Comparison of ENCODE assay signal across 8 cellular contexts in genomic region chr1:9539165-9539828, GRCh38. TPM values are rescaled to one million over a fixed set of nuclear protein-coding genes. Genes with fewer than 3 reads are reported as not detected.
DNase-seq lines count a peak whose midpoint lies in the region; ATAC-seq and TF ChIP-seq lines count a peak whose summit lies in the region.

TSS of gene SLC25A33 (plus strand) at chr1:9539465. CDS start at chr1:9539692, 227 bp downstream.

- no peaks in the 10 kb centered on the region for H3K9me3 ChIP-seq in thymus (ENCODE audit: control insufficient read depth)

- peak within 1 kb of the TSS; percentile 84 for H3K4me3 ChIP-seq in thymus (ENCODE audit: low read length)

- H3K27ac Mint-ChIP-seq in activated naive CD8-positive, alpha-beta T cell = peak within 1 kb of the TSS; percentile 86
- peak within 1 kb of the TSS; percentile 95 for H3K27ac Mint-ChIP-seq in osteocyte (ENCODE audit: unreplicated experiment)

- peak; percentile 89 for ATAC-seq in HG02623 (IDR thresholded peaks at IDR 0.05; ENCODE audit: unreplicated experiment)

- peaks cover 11% of the 10 kb centered on the region for H3K4me1 ChIP-seq in thymus (ENCODE audit: control insufficient read depth, insufficient read depth, low read length)

- TF ChIP-seq CTCF in GM10266 (IDR thresholded peaks at IDR 0.05; ENCODE audit: control insufficient read depth, insufficient read depth, low read depth, missing control alignments) (no peak), osteocyte (IDR thresholded peaks at IDR 0.05) (no peak)

- peak within 1 kb of the TSS; percentile 93 for H3K4me3 Mint-ChIP-seq in activated naive CD8-positive, alpha-beta T cell
- H3K4me3 Mint-ChIP-seq in osteocyte (ENCODE audit: unreplicated experiment) = peak within 1 kb of the TSS; percentile 91

- H3K36me3 Mint-ChIP-seq in activated naive CD8-positive, alpha-beta T cell = peaks cover 4% of the 10 kb centered on the region
- no peaks in the 10 kb centered on the region for H3K36me3 Mint-ChIP-seq in osteocyte (ENCODE audit: unreplicated experiment)

- H3K4me1 Mint-ChIP-seq in activated naive CD8-positive, alpha-beta T cell (ENCODE audit: low read depth) = peaks cover 33% of the 10 kb centered on the region
- H3K4me1 Mint-ChIP-seq in osteocyte (ENCODE audit: unreplicated experiment) = peaks cover 24% of the 10 kb centered on the region

- no peaks in the 10 kb centered on the region for H3K36me3 ChIP-seq in thymus (ENCODE audit: control insufficient read depth, insufficient read depth)

- under 1% methylated on average over 92 of the region's 92 CpGs for WGBS in thymus

- peak within 1 kb of the TSS; percentile 70 for H3K27ac ChIP-seq in thymus (ENCODE audit: low read depth)

- H3K9me3 Mint-ChIP-seq in activated naive CD8-positive, alpha-beta T cell (ENCODE audit: low read depth) = no peaks in the 10 kb centered on the region
- no peaks in the 10 kb centered on the region for H3K9me3 Mint-ChIP-seq in osteocyte (ENCODE audit: unreplicated experiment)

- no peaks in the 10 kb centered on the region for H3K27me3 Mint-ChIP-seq in activated naive CD8-positive, alpha-beta T cell
- no peaks in the 10 kb centered on the region for H3K27me3 Mint-ChIP-seq in osteocyte (ENCODE audit: unreplicated experiment)

- intact Hi-C loops in head of caudate nucleus (cut with DNase I) = no loop called here

- no peaks in the 10 kb centered on the region for H3K27me3 ChIP-seq in thymus (ENCODE audit: control insufficient read depth, insufficient read depth)

- peak; percentile 99 for DNase-seq in GM10266 (ENCODE audit: extremely low spot score)
- peak; percentile 98 for DNase-seq in NCI-H1092 treated with DMSO at 0.1 percent for 48 hours (lab: John Stamatoyannopoulos, UW)
- peak; percentile 92 for DNase-seq in SKM-1 (lab: John Stamatoyannopoulos, UW; ENCODE audit: unreplicated experiment)
- peak; percentile 97 to 100 (median 99) for DNase-seq in head of caudate nucleus
- peak; percentile 100 for DNase-seq in osteocyte (ENCODE audit: extremely low spot score, unreplicated experiment)

RNA-seq across cellular contexts. Expression of gene SLC25A33, which starts in this region (rescaled TPM):
- total RNA-seq in osteocyte = 6.9 and 7.0 TPM in 2 replicates
- polyA plus RNA-seq in thymus = 5.8 TPM

Comparison
In these comparisons a context has a peak if more than half of its experiments do, and no peak if none do; other contexts are left out.
1. Peak in every context shown above with its lines: DNase-seq, ATAC-seq, H3K4me3 ChIP-seq and H3K27ac ChIP-seq.